Comparison of ENCODE assay signal across 18 cellular contexts in genomic region chr2:174908284-174908683, GRCh38.
A peak's percentile ranks its signal among the peaks of the same experiment; 100 is the strongest.
DNase-seq lines count a peak whose midpoint lies in the region; ATAC-seq and TF ChIP-seq lines count a peak whose summit lies in the region.
"Had no signal": no experiment of that assay in that cellular context is flagged by ENCODE, and none has a peak within 500 bp of the region (broad histone marks: within the 10 kb centered on the region; RNA-seq: fewer than 3 reads in every experiment).

No MANE protein-coding gene starts in this region.

- no peaks in the 10 kb centered on the region for H3K27me3 ChIP-seq in GM23338 (ENCODE audit: insufficient read depth)
- H3K27me3 ChIP-seq: BLaER1 had no signal

- DNase-seq in GM23338 (ENCODE audit: low spot score) (no peak), endothelial cell (ENCODE audit: low spot score) (no peak)
- DNase-seq in effector CD4-positive, alpha-beta T cell: no peak
- DNase-seq: CD4-positive, alpha-beta memory T cell; DMS153; DMS79; GDM1; HCEC 1CT; IMR-90 had no signal

- no peaks in the 10 kb centered on the region for H4K20me1 ChIP-seq in GM23338 (replicated peaks; ENCODE audit: insufficient read depth)
- H4K20me1 ChIP-seq: BLaER1 had no signal

- H3K27ac ChIP-seq in GM23338 (ENCODE audit: low read depth) (no peak overlapping the region), angular gyrus (ENCODE audit: low read depth, low read length) (peak overlapping the region; percentile 52), temporal lobe (ENCODE audit: low read depth, low read length) (peak overlapping the region; percentile 40)
- H3K27ac ChIP-seq: 22Rv1, A549, BLaER1 had no signal

- no peaks in the 10 kb centered on the region for H3K9me2 ChIP-seq in GM23338 (ENCODE audit: insufficient read depth)

- no peak overlapping the region for H3K4me3 ChIP-seq in GM23338
- H3K4me3 ChIP-seq: A549, BLaER1, K562 had no signal

- H3K4me3 Mint-ChIP-seq in GM23338: no peak overlapping the region
- H3K4me3 Mint-ChIP-seq in endothelial cell (ENCODE audit: unreplicated experiment): no peak overlapping the region
- H3K4me3 Mint-ChIP-seq: CD14-positive monocyte; CD4-positive, alpha-beta memory T cell had no signal

- TF ChIP-seq CTCF in GM23338 (conservative IDR thresholded peaks at IDR 0.05; ENCODE audit: low read depth in 2 of 2) (no peak), endothelial cell (IDR thresholded peaks at IDR 0.05; ENCODE audit: unreplicated experiment) (no peak)

- no peaks in the 10 kb centered on the region for H3K79me2 ChIP-seq in GM23338 (replicated peaks; ENCODE audit: insufficient read depth)

- no peaks in the 10 kb centered on the region for H3F3A ChIP-seq in GM23338 (replicated peaks; ENCODE audit: low read depth)

- no peaks in the 10 kb centered on the region for H3K36me3 ChIP-seq in GM23338 (ENCODE audit: insufficient read depth)
- H3K36me3 ChIP-seq: BLaER1 had no signal

- H3K4me1 ChIP-seq in GM23338 (ENCODE audit: insufficient read depth): peaks cover 13% of the 10 kb centered on the region
- H3K4me1 ChIP-seq: A549 had no signal

- H3K9me3 Mint-ChIP-seq in GM23338 (no peaks in the 10 kb centered on the region), endothelial cell (ENCODE audit: unreplicated experiment) (no peaks in the 10 kb centered on the region)
- H3K9me3 Mint-ChIP-seq: CD4-positive, alpha-beta memory T cell had no signal

- H3K4me1 Mint-ChIP-seq in GM23338: peaks cover 17% of the 10 kb centered on the region; the same call in 2 of the 3 replicates
- peaks cover 3% of the 10 kb centered on the region for H3K4me1 Mint-ChIP-seq in endothelial cell (ENCODE audit: unreplicated experiment)
- H3K4me1 Mint-ChIP-seq: CD14-positive monocyte had no signal

- peak overlapping the region; percentile 77 for H3K27ac Mint-ChIP-seq in GM23338
- peak overlapping the region; percentile 22 for H3K27ac Mint-ChIP-seq in endothelial cell (ENCODE audit: unreplicated experiment)
- H3K27ac Mint-ChIP-seq: CD14-positive monocyte; CD4-positive, alpha-beta memory T cell had no signal

- ATAC-seq in GM23338: no peak
- no peak for ATAC-seq in esophagus mucosa
- no peak for ATAC-seq in GM21367 (IDR thresholded peaks at IDR 0.05; ENCODE audit: unreplicated experiment)
- ATAC-seq: A549, K562 had no signal

- H3K27me3 Mint-ChIP-seq in GM23338 (ENCODE audit: insufficient read depth, low read depth, poor library complexity) (no peaks in the 10 kb centered on the region), endothelial cell (ENCODE audit: unreplicated experiment) (no peaks in the 10 kb centered on the region)

- peaks cover 20% of the 10 kb centered on the region; the same call in 2 of the 3 replicates for H3K36me3 Mint-ChIP-seq in GM23338 (ENCODE audit: low read depth)
- peaks cover 4% of the 10 kb centered on the region for H3K36me3 Mint-ChIP-seq in endothelial cell (ENCODE audit: low read depth, unreplicated experiment)
- H3K36me3 Mint-ChIP-seq: CD14-positive monocyte; CD4-positive, alpha-beta memory T cell had no signal

- no peak overlapping the region for H2AFZ ChIP-seq in GM23338

- H3K4me2 ChIP-seq in GM23338: no peak overlapping the region
- H3K4me2 ChIP-seq: A549, BLaER1 had no signal

TF ChIP-seq in GM23338, 12 proteins besides CTCF, POLR2A, EP300 and RAD21:
- TF ChIP-seq ZNF114 (CRISPR knock-in tag; IDR thresholded peaks at IDR 0.05): no peak
- no peak for TF ChIP-seq STAT1 (IDR thresholded peaks at IDR 0.05; ENCODE audit: unreplicated experiment)
- no peak for TF ChIP-seq NANOG (IDR thresholded peaks at IDR 0.05; ENCODE audit: borderline replicate concordance)
